1 cellular context compared by ENCODE assay signal in genomic region chr4:143335979-143336827, GRCh38.
A peak's percentile ranks its signal among the peaks of the same experiment; 100 is the strongest.
TF ChIP-seq lines count a peak whose summit lies in the region.

No MANE protein-coding gene starts in this region.

TF ChIP-seq in HepG2, 621 proteins besides CTCF, POLR2A, EP300 and RAD21 (continued from another document and continues in another):
- peak; percentile 24 for TF ChIP-seq ZNF407 (CRISPR knock-in tag; IDR thresholded peaks at IDR 0.05; ENCODE audit: not compliant biosample characterization)
- TF ChIP-seq, protein P1, sequence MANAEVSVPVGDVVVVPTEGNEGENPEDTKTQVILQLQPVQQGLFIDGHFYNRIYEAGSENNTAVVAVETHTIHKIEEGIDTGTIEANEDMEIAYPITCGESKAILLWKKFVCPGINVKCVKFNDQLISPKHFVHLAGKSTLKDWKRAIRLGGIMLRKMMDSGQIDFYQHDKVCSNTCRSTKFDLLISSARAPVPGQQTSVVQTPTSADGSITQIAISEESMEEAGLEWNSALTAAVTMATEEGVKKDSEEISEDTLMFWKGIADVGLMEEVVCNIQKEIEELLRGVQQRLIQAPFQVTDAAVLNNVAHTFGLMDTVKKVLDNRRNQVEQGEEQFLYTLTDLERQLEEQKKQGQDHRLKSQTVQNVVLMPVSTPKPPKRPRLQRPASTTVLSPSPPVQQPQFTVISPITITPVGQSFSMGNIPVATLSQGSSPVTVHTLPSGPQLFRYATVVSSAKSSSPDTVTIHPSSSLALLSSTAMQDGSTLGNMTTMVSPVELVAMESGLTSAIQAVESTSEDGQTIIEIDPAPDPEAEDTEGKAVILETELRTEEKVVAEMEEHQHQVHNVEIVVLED (CRISPR knock-in tag; IDR thresholded peaks at IDR 0.05; ENCODE audit: borderline replicate concordance) = peak; percentile 71
- TF ChIP-seq CSRNP1 (CRISPR knock-in tag; IDR thresholded peaks at IDR 0.05) = 0 out of 2 replicates have a peak, but pooled peaks have one; percentile 5
- TF ChIP-seq, protein P2, sequence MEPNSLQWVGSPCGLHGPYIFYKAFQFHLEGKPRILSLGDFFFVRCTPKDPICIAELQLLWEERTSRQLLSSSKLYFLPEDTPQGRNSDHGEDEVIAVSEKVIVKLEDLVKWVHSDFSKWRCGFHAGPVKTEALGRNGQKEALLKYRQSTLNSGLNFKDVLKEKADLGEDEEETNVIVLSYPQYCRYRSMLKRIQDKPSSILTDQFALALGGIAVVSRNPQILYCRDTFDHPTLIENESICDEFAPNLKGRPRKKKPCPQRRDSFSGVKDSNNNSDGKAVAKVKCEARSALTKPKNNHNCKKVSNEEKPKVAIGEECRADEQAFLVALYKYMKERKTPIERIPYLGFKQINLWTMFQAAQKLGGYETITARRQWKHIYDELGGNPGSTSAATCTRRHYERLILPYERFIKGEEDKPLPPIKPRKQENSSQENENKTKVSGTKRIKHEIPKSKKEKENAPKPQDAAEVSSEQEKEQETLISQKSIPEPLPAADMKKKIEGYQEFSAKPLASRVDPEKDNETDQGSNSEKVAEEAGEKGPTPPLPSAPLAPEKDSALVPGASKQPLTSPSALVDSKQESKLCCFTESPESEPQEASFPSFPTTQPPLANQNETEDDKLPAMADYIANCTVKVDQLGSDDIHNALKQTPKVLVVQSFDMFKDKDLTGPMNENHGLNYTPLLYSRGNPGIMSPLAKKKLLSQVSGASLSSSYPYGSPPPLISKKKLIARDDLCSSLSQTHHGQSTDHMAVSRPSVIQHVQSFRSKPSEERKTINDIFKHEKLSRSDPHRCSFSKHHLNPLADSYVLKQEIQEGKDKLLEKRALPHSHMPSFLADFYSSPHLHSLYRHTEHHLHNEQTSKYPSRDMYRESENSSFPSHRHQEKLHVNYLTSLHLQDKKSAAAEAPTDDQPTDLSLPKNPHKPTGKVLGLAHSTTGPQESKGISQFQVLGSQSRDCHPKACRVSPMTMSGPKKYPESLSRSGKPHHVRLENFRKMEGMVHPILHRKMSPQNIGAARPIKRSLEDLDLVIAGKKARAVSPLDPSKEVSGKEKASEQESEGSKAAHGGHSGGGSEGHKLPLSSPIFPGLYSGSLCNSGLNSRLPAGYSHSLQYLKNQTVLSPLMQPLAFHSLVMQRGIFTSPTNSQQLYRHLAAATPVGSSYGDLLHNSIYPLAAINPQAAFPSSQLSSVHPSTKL (CRISPR knock-in tag; IDR thresholded peaks at IDR 0.05) = peak; percentile 33; the same call in 1 of the 2 replicates
- TF ChIP-seq ZBTB20 (CRISPR knock-in tag; IDR thresholded peaks at IDR 0.05; ENCODE audit: borderline replicate concordance, low read depth) = no peak
- no peak for TF ChIP-seq RARG (CRISPR knock-in tag; IDR thresholded peaks at IDR 0.05; ENCODE audit: low read depth)
- peak; percentile 75; the same call in 1 of the 2 replicates for TF ChIP-seq ZNF709 (CRISPR knock-in tag; IDR thresholded peaks at IDR 0.05)
- 0 out of 2 replicates have a peak, but pooled peaks have one; percentile 59 for TF ChIP-seq NCOA1 (CRISPR knock-in tag; IDR thresholded peaks at IDR 0.05)
- no peak for TF ChIP-seq PPARG (CRISPR knock-in tag; conservative IDR thresholded peaks at IDR 0.05)
- TF ChIP-seq, protein P3, sequence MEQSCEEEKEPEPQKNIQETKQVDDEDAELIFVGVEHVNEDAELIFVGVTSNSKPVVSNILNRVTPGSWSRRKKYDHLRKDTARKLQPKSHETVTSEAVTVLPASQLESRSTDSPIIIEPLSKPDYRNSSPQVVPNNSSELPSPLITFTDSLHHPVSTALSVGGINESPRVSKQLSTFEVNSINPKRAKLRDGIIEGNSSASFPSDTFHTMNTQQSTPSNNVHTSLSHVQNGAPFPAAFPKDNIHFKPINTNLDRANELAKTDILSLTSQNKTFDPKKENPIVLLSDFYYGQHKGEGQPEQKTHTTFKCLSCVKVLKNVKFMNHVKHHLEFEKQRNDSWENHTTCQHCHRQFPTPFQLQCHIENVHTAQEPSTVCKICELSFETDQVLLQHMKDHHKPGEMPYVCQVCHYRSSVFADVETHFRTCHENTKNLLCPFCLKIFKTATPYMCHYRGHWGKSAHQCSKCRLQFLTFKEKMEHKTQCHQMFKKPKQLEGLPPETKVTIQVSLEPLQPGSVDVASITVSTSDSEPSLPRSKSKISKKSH (CRISPR knock-in tag; IDR thresholded peaks at IDR 0.05; ENCODE audit: borderline replicate concordance) = 0 out of 2 replicates have a peak, but pooled peaks have one; percentile 29
- no peak for TF ChIP-seq RNF219 (CRISPR knock-in tag; IDR thresholded peaks at IDR 0.05)
- TF ChIP-seq MXI1 (IDR thresholded peaks at IDR 0.05; ENCODE audit: borderline replicate concordance, low read depth, low read length) = peak; percentile 21; the same call in 1 of the 3 replicates
- 0 out of 2 replicates have a peak, but pooled peaks have one; percentile 3 for TF ChIP-seq HOXD1 (CRISPR knock-in tag; IDR thresholded peaks at IDR 0.05)
- TF ChIP-seq ZZZ3 (CRISPR knock-in tag; IDR thresholded peaks at IDR 0.05; ENCODE audit: borderline replicate concordance) = no peak
- TF ChIP-seq, protein P4, sequence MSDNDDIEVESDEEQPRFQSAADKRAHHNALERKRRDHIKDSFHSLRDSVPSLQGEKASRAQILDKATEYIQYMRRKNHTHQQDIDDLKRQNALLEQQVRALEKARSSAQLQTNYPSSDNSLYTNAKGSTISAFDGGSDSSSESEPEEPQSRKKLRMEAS (IDR thresholded peaks at IDR 0.05) = peak; percentile 39; the same call in 1 of the 2 replicates
- TF ChIP-seq GRHL1 (CRISPR knock-in tag; conservative IDR thresholded peaks at IDR 0.05) = no peak
- no peak for TF ChIP-seq PAWR (CRISPR knock-in tag; IDR thresholded peaks at IDR 0.05; ENCODE audit: borderline replicate concordance)
- peak; percentile 76 for TF ChIP-seq POLR2AphosphoS5 (IDR thresholded peaks at IDR 0.05; ENCODE audit: low read depth, low read length)
- peak in 1 of 2 experiments; percentile 77; a peak in 2 of 4 replicates for TF ChIP-seq KLF16 (CRISPR knock-in tag; IDR thresholded peaks at IDR 0.05)
- TF ChIP-seq BORCS8-MEF2B (CRISPR knock-in tag; IDR thresholded peaks at IDR 0.05) = peak; percentile 26; the same call in 1 of the 2 replicates
- no peak for TF ChIP-seq ZNF256 (CRISPR knock-in tag; conservative IDR thresholded peaks at IDR 0.05)
- peak; percentile 80 for TF ChIP-seq ZGPAT (CRISPR knock-in tag; IDR thresholded peaks at IDR 0.05)
- peak; percentile 37; the same call in 1 of the 2 replicates for TF ChIP-seq ZNF563 (CRISPR knock-in tag; IDR thresholded peaks at IDR 0.05)
- TF ChIP-seq SALL2 (CRISPR knock-in tag; IDR thresholded peaks at IDR 0.05) = no peak
- TF ChIP-seq KLF13 (CRISPR knock-in tag; IDR thresholded peaks at IDR 0.05) = no peak
- TF ChIP-seq ZNF773 (CRISPR knock-in tag; IDR thresholded peaks at IDR 0.05; ENCODE audit: borderline replicate concordance) = peak; percentile 32; the same call in 1 of the 2 replicates
